In the genomic region with DNA sequence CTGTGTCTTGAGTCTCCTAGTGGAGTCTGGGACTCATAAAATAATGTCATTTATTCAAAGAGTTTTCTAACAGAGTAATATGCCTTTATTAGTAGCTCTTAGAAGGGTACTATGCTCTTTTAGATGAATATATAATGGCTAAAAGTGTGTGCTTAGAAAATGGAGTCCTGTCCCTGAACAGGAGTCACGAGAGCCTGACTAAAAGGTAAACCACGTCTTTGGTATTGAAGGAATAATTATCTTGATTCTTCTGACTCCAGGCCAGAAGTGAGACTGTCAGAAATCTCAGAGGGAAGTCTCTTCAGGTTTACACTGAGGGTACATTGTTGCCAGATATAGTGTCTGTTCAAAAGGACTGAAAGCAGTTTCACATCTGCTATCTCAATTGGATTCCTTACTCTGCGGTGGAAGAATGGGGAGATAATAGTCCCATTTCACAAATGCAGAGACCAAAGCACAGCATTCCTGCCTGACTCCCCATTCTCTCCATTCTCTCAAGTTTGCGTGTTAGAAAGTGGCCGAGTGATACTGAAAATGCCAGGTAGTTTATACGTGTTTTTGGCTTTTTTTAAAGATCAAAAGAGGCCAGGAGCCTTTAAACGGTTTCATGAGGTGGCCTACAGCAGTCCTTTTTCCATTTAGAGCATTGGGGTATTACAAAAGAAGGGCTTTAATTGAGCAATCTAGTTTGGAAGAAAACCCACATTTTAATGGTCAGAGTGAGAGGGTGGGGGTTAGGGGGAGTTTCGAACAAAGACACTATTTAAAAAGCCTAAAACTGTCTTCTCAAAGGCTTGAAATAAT, we compare ENCODE assay signal across 10 cellular contexts.
A peak's percentile ranks its signal among the peaks of the same experiment; 100 is the strongest.
DNase-seq lines count a peak whose midpoint lies in the region; TF ChIP-seq lines count a peak whose summit lies in the region.
"Had no signal": no experiment of that assay in that cellular context is flagged by ENCODE, and none has a peak within 500 bp of the region (broad histone marks: within the 10 kb centered on the region; RNA-seq: fewer than 3 reads in every experiment).

No MANE protein-coding gene starts in this region.

- H3K36me3 ChIP-seq in SJSA1 (peaks cover 16% of the 10 kb centered on the region), endodermal cell (ENCODE audit: control insufficient read depth, insufficient read depth, low read length) (peaks cover 23% of the 10 kb centered on the region), tibial artery (peaks cover 17 to 29% (median 20%) of the 10 kb centered on the region in 3 donors)

- no peaks in the 10 kb centered on the region for H3K27me3 Mint-ChIP-seq in endodermal cell (ENCODE audit: insufficient read depth)

- intact Hi-C loops in tibial artery (cut with DNase I; ENCODE audit: low total_unique reads): no loop called here

- H3K36me3 Mint-ChIP-seq in endodermal cell (ENCODE audit: low read depth): peaks cover 40% of the 10 kb centered on the region

- peak overlapping the region; percentile 33 for H3K27ac ChIP-seq in SJSA1
- no peak overlapping the region for H3K27ac ChIP-seq in endodermal cell (ENCODE audit: low read depth, low read length)
- H3K27ac ChIP-seq in tibial artery: peak overlapping the region; percentile 69 to 79
- H3K27ac ChIP-seq: epithelial cell of prostate, SJCRH30 had no signal

- no peak overlapping the region for H3K27ac Mint-ChIP-seq in endodermal cell

- DNase-seq in SJSA1 (ENCODE audit: low read depth in 1 of 2, low spot score in 2 of 2): peak in 1 of 2 experiments; percentile 41
- DNase-seq in endodermal cell: no peak
- peak; percentile 68 for DNase-seq in medulla oblongata (ENCODE audit: extremely low spot score)
- DNase-seq in tibial artery: no peak
- no peak for DNase-seq in AG08396 (ENCODE audit: low spot score)
- no peak for DNase-seq in NCI-H2227 (lab: John Stamatoyannopoulos, UW; ENCODE audit: unreplicated experiment)
- no peak for DNase-seq in NCI-H128 (lab: John Stamatoyannopoulos, UW; ENCODE audit: unreplicated experiment)
- DNase-seq in SHP77 (lab: John Stamatoyannopoulos, UW): no peak
- DNase-seq: SJCRH30 had no signal

- H3K9me3 ChIP-seq in SJSA1 (replicated peaks): no peaks in the 10 kb centered on the region
- H3K9me3 ChIP-seq in endodermal cell (ENCODE audit: control insufficient read depth, low read length): peaks cover 24% of the 10 kb centered on the region
- H3K9me3 ChIP-seq in tibial artery: no peaks in the 10 kb centered on the region
- H3K9me3 ChIP-seq: SJCRH30 had no signal

- H3K4me1 ChIP-seq in SJSA1 (replicated peaks): peaks cover 31% of the 10 kb centered on the region
- H3K4me1 ChIP-seq in endodermal cell (ENCODE audit: control insufficient read depth, insufficient read depth, low read length): peaks cover 4% of the 10 kb centered on the region
- H3K4me1 ChIP-seq in tibial artery: peaks cover 0 to 68% (median 40%) of the 10 kb centered on the region in 4 donors
- H3K4me1 ChIP-seq: SJCRH30 had no signal

- H3K4me3 Mint-ChIP-seq in endodermal cell: no peak overlapping the region

- H3K4me1 Mint-ChIP-seq in endodermal cell: peaks cover 45% of the 10 kb centered on the region

- H3K4me3 ChIP-seq in SJSA1: no peak overlapping the region
- no peak overlapping the region for H3K4me3 ChIP-seq in endodermal cell (ENCODE audit: low read length)
- no peak overlapping the region for H3K4me3 ChIP-seq in tibial artery
- H3K4me3 ChIP-seq: SJCRH30 had no signal

- 72 to 78% methylated on average over 6 to 7 of the region's 8 CpGs for WGBS in endodermal cell (ENCODE audit: insufficient coverage in 1 of 2, insufficient read length in 1 of 2), 2 experiments

- H3K9ac ChIP-seq in endodermal cell (ENCODE audit: extremely low read depth, low read length, poor library complexity, severe bottlenecking): no peak overlapping the region

- H3K27me3 ChIP-seq in SJSA1 (replicated peaks) (no peaks in the 10 kb centered on the region), endodermal cell (ENCODE audit: control insufficient read depth, insufficient read depth, low read length, poor library complexity, severe bottlenecking) (no peaks in the 10 kb centered on the region), tibial artery (no peaks in the 10 kb centered on the region)
- H3K27me3 ChIP-seq: SJCRH30 had no signal

- peaks cover 10% of the 10 kb centered on the region for H3K9me3 Mint-ChIP-seq in endodermal cell

- TF ChIP-seq CTCF in endodermal cell (conservative IDR thresholded peaks at IDR 0.05) (peak; percentile 69), tibial artery (IDR thresholded peaks at IDR 0.05) (no peak)
